In the genomic region with DNA sequence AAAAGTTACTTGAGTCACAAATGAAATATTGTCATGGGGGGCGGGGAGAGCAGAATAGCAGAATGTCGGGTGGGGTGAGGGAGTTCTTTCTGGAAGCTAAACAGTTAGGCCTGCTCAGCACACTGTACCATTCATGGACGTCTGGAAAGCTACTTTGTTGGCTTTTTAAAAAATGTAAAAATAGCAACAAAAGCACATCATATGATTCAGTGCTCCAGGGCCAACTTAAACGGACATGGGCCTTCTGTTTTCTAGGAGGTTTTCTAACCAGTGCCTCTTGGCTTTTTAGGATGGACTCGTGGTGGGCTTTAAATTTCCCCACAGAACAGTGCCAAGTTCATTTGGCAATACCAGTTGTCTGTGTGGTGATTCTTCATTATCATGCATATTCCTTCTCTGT, we compare ENCODE assay signal across 12 cellular contexts. TPM values are rescaled to one million over a fixed set of nuclear protein-coding genes. Genes with fewer than 3 reads are reported as not detected.
DNase-seq lines count a peak whose midpoint lies in the region; ATAC-seq and TF ChIP-seq lines count a peak whose summit lies in the region.
"Had no signal": no experiment of that assay in that cellular context is flagged by ENCODE, and none has a peak within 500 bp of the region (broad histone marks: within the 10 kb centered on the region; RNA-seq: fewer than 3 reads in every experiment).

No MANE protein-coding gene starts in this region.

- peak overlapping the region; percentile 65 for H3K4me3 ChIP-seq in DOHH2 (ENCODE audit: low read length)
- H3K4me3 ChIP-seq in fibroblast of the aortic adventitia (ENCODE audit: low read depth, low read length) = no peak overlapping the region
- no peak overlapping the region for H3K4me3 ChIP-seq in skeletal muscle tissue (ENCODE audit: low read length in 3 of 3)

- H3K27ac ChIP-seq in DOHH2 (ENCODE audit: low read depth, low read length) (peak overlapping the region; percentile 96), skeletal muscle tissue (ENCODE audit: low read depth, low read length) (peak overlapping the region; percentile 67)

- H3K9ac ChIP-seq in skeletal muscle tissue (ENCODE audit: low read depth in 1 of 3, low read length in 3 of 3) = no peak overlapping the region

- H3K4me1 Mint-ChIP-seq in activated B cell treated with CpG ODN at 0.5 μM for 24 hours = peaks cover 70% of the 10 kb centered on the region

- H4K20me1 ChIP-seq in DOHH2 (ENCODE audit: control insufficient read depth, insufficient read depth, low read depth, low read length) = no peaks in the 10 kb centered on the region

- H3K36me3 ChIP-seq in DOHH2 (ENCODE audit: control insufficient read depth, low read length) (peaks cover 55% of the 10 kb centered on the region), skeletal muscle tissue (ENCODE audit: control insufficient read depth in 3 of 3, insufficient read depth in 3 of 3, low read length in 3 of 3) (peaks cover 5 to 10% (median 5%) of the 10 kb centered on the region in 3 donors)

- H3K27ac Mint-ChIP-seq in activated B cell treated with CpG ODN at 0.5 μM for 24 hours = peak overlapping the region; percentile 91
- H3K27ac Mint-ChIP-seq: type B pancreatic cell had no signal

- peaks cover 85% of the 10 kb centered on the region for H3K4me1 ChIP-seq in DOHH2 (ENCODE audit: control insufficient read depth, low read length)
- peaks cover 0 to 4% (median 2%) of the 10 kb centered on the region in 3 donors for H3K4me1 ChIP-seq in skeletal muscle tissue (ENCODE audit: control insufficient read depth in 3 of 3, insufficient read depth in 3 of 3, low read length in 3 of 3)

- POLR2A ChIA-PET in activated B cell treated with CpG ODN at 0.5 μM for 24 hours (lab: Charles Lee) = interaction anchor here (1.0 to 8.8 kb wide), 7 partner anchors 10 to 96 kb away, joined by 3 to 229 read pairs (median 6); no protein-coding TSS in a partner anchor

- no peaks in the 10 kb centered on the region for H3K27me3 ChIP-seq in DOHH2 (ENCODE audit: control insufficient read depth, low read length)
- H3K27me3 ChIP-seq in skeletal muscle tissue (ENCODE audit: control insufficient read depth in 3 of 3, insufficient read depth in 3 of 3, low read length in 3 of 3) = no peaks in the 10 kb centered on the region

- no peaks in the 10 kb centered on the region for H3K9me2 ChIP-seq in DOHH2 (replicated peaks; ENCODE audit: control insufficient read depth, low read length)

- H3K36me3 Mint-ChIP-seq in activated B cell treated with CpG ODN at 0.5 μM for 24 hours (ENCODE audit: low read depth) = peaks cover 57% of the 10 kb centered on the region

- CTCF ChIA-PET in activated B cell treated with CpG ODN at 0.5 μM for 24 hours (lab: Charles Lee) = interaction anchor here (0.8 to 3.2 kb wide), 3 partner anchors 12 to 19 kb away, joined by 3 to 11 read pairs (median 10); no protein-coding TSS in a partner anchor

- H3K4me2 ChIP-seq in DOHH2 (ENCODE audit: low read length) = peak overlapping the region; percentile 85

- intact Hi-C loops in activated B cell treated with CpG ODN at 0.5 μM for 24 hours (cut with micrococcal nuclease) = no loop called here

- DNase-seq in activated B cell treated with CpG ODN at 0.5 μM for 24 hours (no peak), fibroblast of the aortic adventitia (ENCODE audit: low read depth) (peak; percentile 29), ureter (ENCODE audit: low spot score) (no peak), activated gamma-delta T cell treated with Interleukin-2 at 50 U/mL for 16 hours (no peak), GM03348 (ENCODE audit: low spot score) (no peak)
- DNase-seq: DMS153; NCI-H524 treated with DMSO at 0.1 percent for 48 hours; stimulated activated CD4-positive, alpha-beta T cell treated with anti-CD3 and anti-CD28 coated beads, Interleukin-2, amount 100 ng/mL, for 48 hours had no signal

- ATAC-seq in activated B cell treated with CpG ODN at 0.5 μM for 24 hours (ENCODE audit: low read depth) (no peak), HG03139 (IDR thresholded peaks at IDR 0.05; ENCODE audit: unreplicated experiment) (no peak)

- H3F3A ChIP-seq in DOHH2 (ENCODE audit: control insufficient read depth, insufficient read depth) = peaks cover 15% of the 10 kb centered on the region

- peaks cover 5% of the 10 kb centered on the region for H3K9me3 Mint-ChIP-seq in activated B cell treated with CpG ODN at 0.5 μM for 24 hours

- peaks cover 32% of the 10 kb centered on the region for H3K79me2 ChIP-seq in DOHH2 (ENCODE audit: control insufficient read depth, low read length)

- H3K4me3 Mint-ChIP-seq in activated B cell treated with CpG ODN at 0.5 μM for 24 hours = peak overlapping the region; percentile 85
- H3K4me3 Mint-ChIP-seq: type B pancreatic cell had no signal

- no peak for TF ChIP-seq CTCF in DOHH2 (IDR thresholded peaks at IDR 0.05; ENCODE audit: low read depth, low read length, poor library complexity, severe bottlenecking)
- TF ChIP-seq CTCF in activated B cell treated with CpG ODN at 0.5 μM for 24 hours (IDR thresholded peaks at IDR 0.05) = no peak
- TF ChIP-seq CTCF in fibroblast of the aortic adventitia (IDR thresholded peaks at IDR 0.05; ENCODE audit: insufficient read depth, low read length) = no peak

- H3K9me3 ChIP-seq in DOHH2 (ENCODE audit: control insufficient read depth, insufficient read depth, low read length) (no peaks in the 10 kb centered on the region), skeletal muscle tissue (ENCODE audit: control insufficient read depth in 3 of 3, low read length in 3 of 3) (no peaks in the 10 kb centered on the region)

- H3K27me3 Mint-ChIP-seq in activated B cell treated with CpG ODN at 0.5 μM for 24 hours = no peaks in the 10 kb centered on the region
- H3K27me3 Mint-ChIP-seq: type B pancreatic cell had no signal

RNA-seq across cellular contexts. Expression of a gene that starts 57.4 kb away (rescaled TPM):
- total RNA-seq in activated B cell treated with CpG ODN at 0.5 μM for 24 hours (3.4 and 4.7 TPM in 2 replicates), fibroblast of the aortic adventitia (ENCODE audit: low replicate concordance) (6.7 and 15.1 TPM in 2 replicates), skeletal muscle tissue (15.7 TPM), ureter (2.2 TPM)
